Comparison of ENCODE assay signal across 8 cellular contexts in genomic region chr17:60435244-60436170, GRCh38. TPM values are rescaled to one million over a fixed set of nuclear protein-coding genes. Genes with fewer than 3 reads are reported as not detected.
DNase-seq lines count a peak whose midpoint lies in the region; ATAC-seq and TF ChIP-seq lines count a peak whose summit lies in the region.

No MANE protein-coding gene starts in this region.

- peak; percentile 25 to 78 for DNase-seq in NCI-H526 (lab: John Stamatoyannopoulos, UW)
- DNase-seq in activated CD4-positive, alpha-beta T cell treated with anti-CD3 and anti-CD28 coated beads for 4 hours = peak; percentile 25 to 61
- DNase-seq in stimulated activated CD4-positive, alpha-beta T cell treated with anti-CD3 and anti-CD28 coated beads, Interleukin-4, amount 100 ng/mL, for 48 hours (ENCODE audit: low read depth in 2 of 2) = peak; percentile 25 to 40

- 75% methylated on average over 28 of the region's 28 CpGs for WGBS in liver

- H3K27me3 ChIP-seq in liver (ENCODE audit: control insufficient read depth in 4 of 4, insufficient read depth in 4 of 4, low read length in 3 of 4) = no peaks in the 10 kb centered on the region

- intact Hi-C loops in dendritic cell treated with granulocyte-macrophage colony-stimulating factor and Interleukin-4, amounts not matched to agents 40 ng/mL and 50 ng/mL, for 4 days (cut with micrococcal nuclease) = loop anchor here (5.0 to 10.0 kb wide), 2 partner anchors 43 to 291 kb away; partner anchors contain the start of genes CA4 and USP32

- peak; percentile 98 to 99 for TF ChIP-seq RAD21 in liver (IDR thresholded peaks at IDR 0.05)

- H3K9ac ChIP-seq in liver (ENCODE audit: low read depth in 1 of 2, low read length in 2 of 2) = no peak overlapping the region

- no peaks in the 10 kb centered on the region for H3K36me3 ChIP-seq in liver (ENCODE audit: control insufficient read depth in 4 of 4, insufficient read depth in 3 of 4, low read depth in 1 of 4, low read length in 3 of 4)

- peaks cover 26% of the 10 kb centered on the region for H3K4me1 Mint-ChIP-seq in dendritic cell treated with granulocyte-macrophage colony-stimulating factor and Interleukin-4, amounts not matched to agents 40 ng/mL and 50 ng/mL, for 4 days (ENCODE audit: low read depth)

- H3K9me3 Mint-ChIP-seq in dendritic cell treated with granulocyte-macrophage colony-stimulating factor and Interleukin-4, amounts not matched to agents 40 ng/mL and 50 ng/mL, for 4 days = peaks cover 25% of the 10 kb centered on the region

- H3K9me3 ChIP-seq in liver (ENCODE audit: control insufficient read depth in 4 of 4, low read length in 3 of 4) = no peaks in the 10 kb centered on the region

- H3K36me3 Mint-ChIP-seq in dendritic cell treated with granulocyte-macrophage colony-stimulating factor and Interleukin-4, amounts not matched to agents 40 ng/mL and 50 ng/mL, for 4 days (ENCODE audit: low read depth) = no peaks in the 10 kb centered on the region

- ATAC-seq in HG02798 (IDR thresholded peaks at IDR 0.05; ENCODE audit: poor library complexity, unreplicated experiment) (peak; percentile 46), GM18868 (IDR thresholded peaks at IDR 0.05; ENCODE audit: unreplicated experiment) (no peak)

- no peak overlapping the region for H3K4me3 ChIP-seq in liver (ENCODE audit: low read depth in 1 of 3, low read length in 3 of 3)

- H3K4me1 ChIP-seq in liver (ENCODE audit: control insufficient read depth in 4 of 4, insufficient read depth in 4 of 4, low read length in 3 of 4) = peaks cover 0 to 5% (median 0%) of the 10 kb centered on the region in 4 donors

- H3K27ac Mint-ChIP-seq in dendritic cell treated with granulocyte-macrophage colony-stimulating factor and Interleukin-4, amounts not matched to agents 40 ng/mL and 50 ng/mL, for 4 days = peak overlapping the region; percentile 32

- peaks cover 4% of the 10 kb centered on the region for H3K27me3 Mint-ChIP-seq in dendritic cell treated with granulocyte-macrophage colony-stimulating factor and Interleukin-4, amounts not matched to agents 40 ng/mL and 50 ng/mL, for 4 days

- H3K27ac ChIP-seq in C4-2B (no peak overlapping the region), liver (ENCODE audit: low read depth in 1 of 2, low read length in 2 of 2) (no peak overlapping the region)

- H3K4me3 Mint-ChIP-seq in dendritic cell treated with granulocyte-macrophage colony-stimulating factor and Interleukin-4, amounts not matched to agents 40 ng/mL and 50 ng/mL, for 4 days = no peak overlapping the region

- TF ChIP-seq CTCF in C4-2B (conservative IDR thresholded peaks at IDR 0.05) (peak; percentile 93), liver (IDR thresholded peaks at IDR 0.05; ENCODE audit: low read depth, low read length, missing input control) (peak; percentile 97)

TF ChIP-seq in liver, 16 proteins besides CTCF, POLR2A, EP300 and RAD21:
- TF ChIP-seq HNF4A (conservative IDR thresholded peaks at IDR 0.05) (no peak), RXRA (IDR thresholded peaks at IDR 0.05) (no peak), REST (IDR thresholded peaks at IDR 0.05) (peak; percentile 15), ZBTB33 (IDR thresholded peaks at IDR 0.05) (no peak)
- TF ChIP-seq, protein P1, sequence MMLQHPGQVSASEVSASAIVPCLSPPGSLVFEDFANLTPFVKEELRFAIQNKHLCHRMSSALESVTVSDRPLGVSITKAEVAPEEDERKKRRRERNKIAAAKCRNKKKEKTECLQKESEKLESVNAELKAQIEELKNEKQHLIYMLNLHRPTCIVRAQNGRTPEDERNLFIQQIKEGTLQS (IDR thresholded peaks at IDR 0.05) = no peak

RNA-seq across cellular contexts. Expression of gene CHCT1, which starts 13.2 kb away (rescaled TPM):
- not detected for total RNA-seq in liver
- not detected for polyA plus RNA-seq in liver

RNA-seq across cellular contexts. Expression of gene USP32, which starts 43.6 kb away (rescaled TPM):
- 100 to 1,000 TPM in 1 of 2 donors, 10 to 100 TPM in 1; 70.9 to 103 TPM for total RNA-seq in liver
- 10 to 100 TPM; 11.6 to 14.9 TPM for polyA plus RNA-seq in liver
